In the genomic region with DNA sequence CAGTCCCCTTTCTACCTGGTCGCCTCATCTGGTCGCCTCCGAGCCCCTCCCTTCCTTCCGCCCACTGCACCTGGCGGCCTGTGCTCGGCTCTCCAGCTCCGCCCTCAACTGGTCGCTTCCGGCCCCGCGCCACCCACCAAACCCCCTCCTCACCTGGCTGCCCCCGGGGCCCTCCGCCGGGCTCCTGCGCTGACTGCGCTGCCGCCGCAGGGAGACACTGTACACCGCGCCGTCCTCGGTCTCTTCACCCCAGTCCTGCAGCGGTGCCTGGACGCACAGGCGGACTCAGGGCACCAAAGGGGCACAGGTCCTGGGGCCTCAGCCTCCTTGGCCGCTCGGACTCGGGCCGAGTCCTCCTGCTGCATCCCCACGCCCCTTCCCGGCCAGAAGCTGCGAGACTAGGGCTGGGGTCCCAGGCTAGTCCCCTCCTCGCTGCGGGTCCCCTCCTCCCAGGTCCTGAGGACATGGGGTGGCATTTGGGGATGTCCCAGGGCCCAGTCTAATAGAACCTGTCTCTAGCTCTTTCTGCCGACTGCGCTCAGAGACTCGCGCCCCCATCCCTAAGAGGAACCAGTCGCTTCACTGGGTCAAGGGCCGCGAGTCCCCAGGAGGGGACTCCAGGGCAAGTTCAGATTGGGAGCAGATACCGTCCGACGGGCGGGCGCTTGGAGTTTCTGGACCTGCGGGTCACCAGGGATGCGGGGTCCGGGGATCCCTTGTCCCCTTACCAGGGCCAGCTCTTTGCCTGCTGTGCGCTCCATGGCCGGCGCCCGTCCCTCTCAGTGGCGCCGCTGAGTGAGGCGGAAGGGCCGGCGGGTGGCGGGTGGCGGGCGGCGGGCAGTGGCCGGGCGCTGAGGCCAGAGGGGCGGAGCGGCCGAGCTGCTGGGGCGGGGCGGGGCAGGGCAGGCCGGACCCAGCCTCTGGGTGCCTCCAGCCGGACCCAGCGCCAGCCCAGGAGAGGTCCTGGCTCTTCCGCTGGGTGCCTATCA, we compare ENCODE assay signal across 9 cellular contexts. TPM values are rescaled to one million over a fixed set of nuclear protein-coding genes. Genes with fewer than 3 reads are reported as not detected.
A peak's percentile ranks its signal among the peaks of the same experiment; 100 is the strongest.
DNase-seq lines count a peak whose midpoint lies in the region; ATAC-seq and TF ChIP-seq lines count a peak whose summit lies in the region.
"Had no signal": no experiment of that assay in that cellular context is flagged by ENCODE, and none has a peak within 500 bp of the region (broad histone marks: within the 10 kb centered on the region; RNA-seq: fewer than 3 reads in every experiment).

A gene with protein sequence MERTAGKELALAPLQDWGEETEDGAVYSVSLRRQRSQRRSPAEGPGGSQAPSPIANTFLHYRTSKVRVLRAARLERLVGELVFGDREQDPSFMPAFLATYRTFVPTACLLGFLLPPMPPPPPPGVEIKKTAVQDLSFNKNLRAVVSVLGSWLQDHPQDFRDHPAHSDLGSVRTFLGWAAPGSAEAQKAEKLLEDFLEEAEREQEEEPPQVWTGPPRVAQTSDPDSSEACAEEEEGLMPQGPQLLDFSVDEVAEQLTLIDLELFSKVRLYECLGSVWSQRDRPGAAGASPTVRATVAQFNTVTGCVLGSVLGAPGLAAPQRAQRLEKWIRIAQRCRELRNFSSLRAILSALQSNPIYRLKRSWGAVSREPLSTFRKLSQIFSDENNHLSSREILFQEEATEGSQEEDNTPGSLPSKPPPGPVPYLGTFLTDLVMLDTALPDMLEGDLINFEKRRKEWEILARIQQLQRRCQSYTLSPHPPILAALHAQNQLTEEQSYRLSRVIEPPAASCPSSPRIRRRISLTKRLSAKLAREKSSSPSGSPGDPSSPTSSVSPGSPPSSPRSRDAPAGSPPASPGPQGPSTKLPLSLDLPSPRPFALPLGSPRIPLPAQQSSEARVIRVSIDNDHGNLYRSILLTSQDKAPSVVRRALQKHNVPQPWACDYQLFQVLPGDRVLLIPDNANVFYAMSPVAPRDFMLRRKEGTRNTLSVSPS (minus strand): TSS at position 797 of the 989 bp plus-strand sequence. CDS start 36 bp downstream, at position 761.

- peaks cover 0 to 50% (median 10%) of the 10 kb centered on the region in 11 experiments; a peak in 13 of 22 replicates for H4K20me1 ChIP-seq in BLaER1 treated with 17β-estradiol and CSF1 and Interleukin-3, amounts not matched to agents 10 nM and 100 nM

- TF ChIP-seq CTCF in breast epithelium (IDR thresholded peaks at IDR 0.05): no peak
- TF ChIP-seq CTCF in lower lobe of right lung (IDR thresholded peaks at IDR 0.05): no peak
- TF ChIP-seq CTCF in uterus (IDR thresholded peaks at IDR 0.05): no peak

- intact Hi-C loops in breast epithelium (cut with DNase I; ENCODE audit: low total_unique reads): no loop called here
- intact Hi-C loops in lower lobe of right lung (cut with DNase I): no loop called here
- intact Hi-C loops in uterus (cut with DNase I; ENCODE audit: low total_unique reads): no loop called here

- H3K9me3 Mint-ChIP-seq in stimulated activated naive CD8-positive, alpha-beta T cell treated with anti-CD3 and anti-CD28 coated beads, Interleukin-15, amount 100 ng/mL, for 72 hours: no peaks in the 10 kb centered on the region

- peak within 1 kb of the TSS in 1 of 2 donors; percentile 62 for H3K4me3 Mint-ChIP-seq in stimulated activated naive CD8-positive, alpha-beta T cell treated with anti-CD3 and anti-CD28 coated beads, Interleukin-15, amount 100 ng/mL, for 72 hours

- H3K27ac Mint-ChIP-seq in stimulated activated naive CD8-positive, alpha-beta T cell treated with anti-CD3 and anti-CD28 coated beads, Interleukin-15, amount 100 ng/mL, for 72 hours: no peak within 1 kb of the TSS
- H3K27ac Mint-ChIP-seq: activated naive CD8-positive, alpha-beta T cell had no signal

- peak within 1 kb of the TSS in 7 of 10 experiments; percentile 57 to 76 (median 61); a peak in 13 of 20 replicates for H3K4me3 ChIP-seq in BLaER1 treated with 17β-estradiol and CSF1 and Interleukin-3, amounts not matched to agents 10 nM and 100 nM
- H3K4me3 ChIP-seq in breast epithelium (peak within 1 kb of the TSS; percentile 45 to 66 (median 51)), lower lobe of right lung (peak within 1 kb of the TSS; percentile 69), uterus (peak within 1 kb of the TSS; percentile 24 to 29)

- DNase-seq in M059J (ENCODE audit: low read depth): peak; percentile 49
- DNase-seq in breast epithelium (ENCODE audit: low spot score in 2 of 2): no peak
- DNase-seq in lower lobe of right lung: peak; percentile 67
- DNase-seq in uterus: no peak
- no peak for DNase-seq in stimulated activated naive CD8-positive, alpha-beta T cell treated with anti-CD3 and anti-CD28 coated beads, Interleukin-15, amount 100 ng/mL, for 72 hours

- no peak within 1 kb of the TSS for H3K9ac ChIP-seq in BLaER1 treated with 17β-estradiol and CSF1 and Interleukin-3, amounts not matched to agents 10 nM and 100 nM

- H3K27ac ChIP-seq in BLaER1 treated with 17β-estradiol and CSF1 and Interleukin-3, amounts not matched to agents 10 nM and 100 nM: no peak within 1 kb of the TSS
- peak within 1 kb of the TSS in 1 of 2 donors; percentile 40 for H3K27ac ChIP-seq in breast epithelium
- peak within 1 kb of the TSS; percentile 76 for H3K27ac ChIP-seq in lower lobe of right lung
- peak within 1 kb of the TSS; percentile 7 to 43 for H3K27ac ChIP-seq in uterus

- ATAC-seq in lower lobe of right lung (peak; percentile 65 to 80), HG03432 (IDR thresholded peaks at IDR 0.05; ENCODE audit: unreplicated experiment) (no peak), GM18858 (IDR thresholded peaks at IDR 0.05; ENCODE audit: unreplicated experiment) (no peak)
- no peak for ATAC-seq in stimulated activated naive CD8-positive, alpha-beta T cell treated with anti-CD3 and anti-CD28 coated beads, Interleukin-15, amount 100 ng/mL, for 72 hours

- H3K27me3 Mint-ChIP-seq in stimulated activated naive CD8-positive, alpha-beta T cell treated with anti-CD3 and anti-CD28 coated beads, Interleukin-15, amount 100 ng/mL, for 72 hours: peaks cover 83% of the 10 kb centered on the region

- TF ChIP-seq POLR2A in breast epithelium (IDR thresholded peaks at IDR 0.05): no peak
- no peak for TF ChIP-seq POLR2A in uterus (IDR thresholded peaks at IDR 0.05)

- H3K27me3 ChIP-seq in BLaER1 treated with 17β-estradiol and CSF1 and Interleukin-3, amounts not matched to agents 10 nM and 100 nM: peaks cover 80 to 89% (median 86%) of the 10 kb centered on the region in 11 experiments
- H3K27me3 ChIP-seq in breast epithelium: peaks cover 4 to 21% of the 10 kb centered on the region in 2 donors
- peaks cover 41% of the 10 kb centered on the region for H3K27me3 ChIP-seq in lower lobe of right lung (ENCODE audit: low read depth)
- H3K27me3 ChIP-seq in uterus: peaks cover 14 to 17% of the 10 kb centered on the region in 2 donors

- peaks cover 44 to 55% (median 49%) of the 10 kb centered on the region in 10 experiments for H3K4me1 ChIP-seq in BLaER1 treated with 17β-estradiol and CSF1 and Interleukin-3, amounts not matched to agents 10 nM and 100 nM
- H3K4me1 ChIP-seq in breast epithelium (no peaks in the 10 kb centered on the region), lower lobe of right lung (peaks cover 48% of the 10 kb centered on the region), uterus (peaks cover 0 to 17% of the 10 kb centered on the region in 2 donors)

- no peaks in the 10 kb centered on the region for H3K36me3 ChIP-seq in BLaER1 treated with 17β-estradiol and CSF1 and Interleukin-3, amounts not matched to agents 10 nM and 100 nM
- no peaks in the 10 kb centered on the region for H3K36me3 ChIP-seq in breast epithelium
- no peaks in the 10 kb centered on the region for H3K36me3 ChIP-seq in lower lobe of right lung
- H3K36me3 ChIP-seq in uterus: no peaks in the 10 kb centered on the region

- H3K4me2 ChIP-seq in BLaER1 treated with 17β-estradiol and CSF1 and Interleukin-3, amounts not matched to agents 10 nM and 100 nM: peak within 1 kb of the TSS; percentile 46 to 99 (median 97); a peak in 21 of 22 replicates

- peaks cover 0 to 5% (median 0%) of the 10 kb centered on the region in 11 experiments; a peak in 2 of 22 replicates for H3K9me3 ChIP-seq in BLaER1 treated with 17β-estradiol and CSF1 and Interleukin-3, amounts not matched to agents 10 nM and 100 nM (replicated peaks in 1 of 11)
- H3K9me3 ChIP-seq in breast epithelium: no peaks in the 10 kb centered on the region
- no peaks in the 10 kb centered on the region for H3K9me3 ChIP-seq in lower lobe of right lung
- no peaks in the 10 kb centered on the region for H3K9me3 ChIP-seq in uterus

- H3K4me1 Mint-ChIP-seq in stimulated activated naive CD8-positive, alpha-beta T cell treated with anti-CD3 and anti-CD28 coated beads, Interleukin-15, amount 100 ng/mL, for 72 hours: peaks cover 52% of the 10 kb centered on the region

RNA-seq across cellular contexts. Expression of the gene that starts here (rescaled TPM):
- 2.5 and 3.7 TPM in 2 replicates for total RNA-seq in M059J (2014; rRNA removed; shearing (Covaris generic))
- total RNA-seq in breast epithelium (10 to 100 TPM in 1 of 3 donors, 1 to 10 TPM in 2; 3.7 to 18.4 (median 9.8) TPM), lower lobe of right lung (55.8 TPM), uterus (10 to 100 TPM in 3 of 4 donors, 1 to 10 TPM in 1; 1.0 to 19.0 (median 13.2) TPM)

Comparison
In these comparisons a context has a peak if more than half of its experiments do, and no peak if none do; other contexts are left out.
1. H3K27ac ChIP-seq: peak in lower lobe of right lung (single experiment) and uterus (2 of 2); none in BLaER1 treated with 17β-estradiol and CSF1 and Interleukin-3, amounts not matched to agents 10 nM and 100 nM (0 of 11).
2. DNase-seq: peak in M059J (single experiment) and lower lobe of right lung (single experiment); none in breast epithelium (0 of 2), uterus (0 of 2) and stimulated activated naive CD8-positive, alpha-beta T cell treated with anti-CD3 and anti-CD28 coated beads, Interleukin-15, amount 100 ng/mL, for 72 hours (0 of 2).
3. ATAC-seq: peak in lower lobe of right lung (2 of 2); none in HG03432 (single experiment), GM18858 (single experiment) and stimulated activated naive CD8-positive, alpha-beta T cell treated with anti-CD3 and anti-CD28 coated beads, Interleukin-15, amount 100 ng/mL, for 72 hours (single experiment).
4. Peak in every context shown above with its lines, with median percentiles within 50 percentile points of each other: H3K4me3 ChIP-seq.